Comparison of ENCODE assay signal across 1 cellular context in the genomic region with DNA sequence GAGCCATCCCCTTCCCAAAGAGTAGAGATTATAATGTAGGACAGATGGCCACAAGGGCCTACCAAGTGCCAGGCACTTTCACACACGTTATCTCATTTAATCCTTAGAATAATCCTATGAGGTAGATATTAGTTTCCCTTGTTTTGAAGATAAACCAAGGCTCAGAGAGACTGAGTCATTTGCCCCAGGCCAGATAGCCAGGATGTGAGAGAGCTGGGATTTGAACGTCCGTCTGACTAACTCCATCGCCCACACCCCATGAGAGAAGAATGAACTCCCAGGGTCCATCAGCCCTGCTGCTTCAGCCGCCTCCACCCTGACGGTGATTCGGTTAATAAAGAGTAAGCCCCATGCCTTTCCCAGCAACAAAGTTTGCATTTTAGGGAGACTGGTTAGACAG.
TF ChIP-seq lines count a peak whose summit lies in the region.

No MANE protein-coding gene starts in this region.

TF ChIP-seq in IMR-90, 13 proteins besides CTCF, POLR2A, EP300 and RAD21:
- no peak for TF ChIP-seq MXI1 (IDR thresholded peaks at IDR 0.05; ENCODE audit: borderline replicate concordance, low read depth, low read length)
- TF ChIP-seq FOS (IDR thresholded peaks at IDR 0.05; ENCODE audit: low read depth, low read length): 0 out of 2 replicates have a peak, but pooled peaks have one; percentile 4
- no peak for TF ChIP-seq MAZ (IDR thresholded peaks at IDR 0.05; ENCODE audit: borderline replicate concordance, low read depth, low read length)
TF ChIP-seq in IMR-90: peak in this region for 1.
